23 cellular contexts compared by ENCODE assay signal in genomic region chr15:45435124-45435903, GRCh38.
"Had no signal": no experiment of that assay in that cellular context is flagged by ENCODE, and none has a peak within 500 bp of the region (broad histone marks: within the 10 kb centered on the region; RNA-seq: fewer than 3 reads in every experiment).

No MANE protein-coding gene starts in this region.

- H3K4me1 Mint-ChIP-seq: stimulated activated memory B cell treated with anti-CD40 and anti-IgM and Interleukin-4, amounts not matched to agents 10 μg/mL and 1 μg/mL and 100 μg/mL, for 72 hours had no signal

- H3K36me3 ChIP-seq: ovary, sigmoid colon, spleen, thoracic aorta, tibial nerve, upper lobe of right lung, vagina had no signal

- H3K9me3 ChIP-seq: ovary, sigmoid colon, spleen, thoracic aorta, tibial nerve, upper lobe of right lung, vagina had no signal

- H3K4me1 ChIP-seq: upper lobe of right lung had no signal

- H3K36me3 Mint-ChIP-seq: mesothelial cell of epicardium; naive thymus-derived CD8-positive, alpha-beta T cell; stimulated activated memory B cell treated with anti-CD40 and anti-IgM and Interleukin-4, amounts not matched to agents 10 μg/mL and 1 μg/mL and 100 μg/mL, for 72 hours had no signal

- H3K4me3 Mint-ChIP-seq: mesothelial cell of epicardium; naive thymus-derived CD8-positive, alpha-beta T cell; nephron progenitor cell; stimulated activated memory B cell treated with anti-CD40 and anti-IgM and Interleukin-4, amounts not matched to agents 10 μg/mL and 1 μg/mL and 100 μg/mL, for 72 hours; stimulated activated naive CD8-positive, alpha-beta T cell treated with anti-CD3 and anti-CD28 coated beads, Interleukin-15, Interleukin-2, amounts not matched to agents 100 ng/mL and 50 ng/mL, for 24 hours had no signal

- H3K27ac Mint-ChIP-seq: mesothelial cell of epicardium; nephron progenitor cell; stimulated activated memory B cell treated with anti-CD40 and anti-IgM and Interleukin-4, amounts not matched to agents 10 μg/mL and 1 μg/mL and 100 μg/mL, for 72 hours; stimulated activated naive CD8-positive, alpha-beta T cell treated with anti-CD3 and anti-CD28 coated beads, Interleukin-15, Interleukin-2, amounts not matched to agents 100 ng/mL and 50 ng/mL, for 24 hours had no signal

- H3K27me3 Mint-ChIP-seq: stimulated activated memory B cell treated with anti-CD40 and anti-IgM and Interleukin-4, amounts not matched to agents 10 μg/mL and 1 μg/mL and 100 μg/mL, for 72 hours had no signal

- DNase-seq: cerebellar nuclear complex; dorsolateral prefrontal cortex; effector CD4-positive, alpha-beta T cell; hypothalamus; mesenchymal stem cell; naive thymus-derived CD8-positive, alpha-beta T cell; nephron progenitor cell; nucleus accumbens; ovary; posterior cingulate gyrus; right cardiac atrium; sigmoid colon; spleen; stimulated activated CD4-positive, alpha-beta T cell treated with anti-CD3 and anti-CD28 coated beads, Interleukin-4, amount 100 ng/mL, for 4 hours; upper lobe of right lung had no signal

- H3K27me3 ChIP-seq: dorsolateral prefrontal cortex, ovary, sigmoid colon, tibial nerve, upper lobe of right lung, vagina had no signal

- H3K27ac ChIP-seq: dorsolateral prefrontal cortex, ovary, sigmoid colon, spleen, thoracic aorta, tibial nerve, upper lobe of right lung, vagina had no signal

- H3K9me3 Mint-ChIP-seq: mesothelial cell of epicardium; naive thymus-derived CD8-positive, alpha-beta T cell; nephron progenitor cell; stimulated activated memory B cell treated with anti-CD40 and anti-IgM and Interleukin-4, amounts not matched to agents 10 μg/mL and 1 μg/mL and 100 μg/mL, for 72 hours; stimulated activated naive CD8-positive, alpha-beta T cell treated with anti-CD3 and anti-CD28 coated beads, Interleukin-15, Interleukin-2, amounts not matched to agents 100 ng/mL and 50 ng/mL, for 24 hours had no signal

- ATAC-seq: left lobe of liver; naive thymus-derived CD8-positive, alpha-beta T cell; right cardiac atrium; stimulated activated memory B cell treated with anti-CD40 and anti-IgM and Interleukin-4, amounts not matched to agents 10 μg/mL and 1 μg/mL and 100 μg/mL, for 72 hours; upper lobe of right lung had no signal

- H3K4me3 ChIP-seq: dorsolateral prefrontal cortex, lung, ovary, sigmoid colon, spleen, thoracic aorta, tibial nerve, upper lobe of right lung, vagina had no signal
